ENCODE assay signal across 16 cellular contexts in the genomic region with DNA sequence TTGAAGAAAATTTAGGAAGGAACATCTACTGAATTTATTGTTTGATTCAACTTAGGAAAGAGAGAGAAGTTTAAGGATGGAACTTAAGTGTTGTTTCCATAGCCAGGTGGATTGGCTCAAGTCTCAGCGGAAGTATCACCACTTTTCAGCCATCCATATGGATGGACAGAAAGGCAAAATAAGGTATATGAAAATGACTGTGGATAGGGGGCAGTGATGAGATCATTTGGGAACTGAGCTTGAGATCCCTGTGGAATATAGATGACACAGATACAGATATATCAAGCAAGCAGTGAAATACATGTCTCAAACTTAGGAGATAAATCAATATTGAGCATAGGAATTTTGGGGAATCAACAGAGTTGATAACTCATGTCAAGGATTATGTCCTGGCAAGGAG.
"Had no signal": no experiment of that assay in that cellular context is flagged by ENCODE, and none has a peak within 500 bp of the region (broad histone marks: within the 10 kb centered on the region; RNA-seq: fewer than 3 reads in every experiment).

No MANE protein-coding gene starts in this region.

- H3K36me3 ChIP-seq: ovary, transverse colon had no signal

- H3K4me1 ChIP-seq: transverse colon had no signal

- H3K4me1 Mint-ChIP-seq: activated CD4-positive, alpha-beta T cell treated with anti-CD3 and anti-CD28 coated beads for 36 hours; activated naive CD8-positive, alpha-beta T cell treated with anti-CD3 and anti-CD28 coated beads for 36 hours; neural crest cell had no signal

- H3K79me2 ChIP-seq: hepatocyte had no signal

- H3K27me3 Mint-ChIP-seq: activated CD4-positive, alpha-beta T cell treated with anti-CD3 and anti-CD28 coated beads for 36 hours; activated CD8-positive, alpha-beta T cell treated with anti-CD3 and anti-CD28 coated beads for 36 hours; activated naive CD8-positive, alpha-beta T cell treated with anti-CD3 and anti-CD28 coated beads for 36 hours had no signal

- H3K4me2 ChIP-seq: hepatocyte had no signal

- H3K36me3 Mint-ChIP-seq: activated naive CD8-positive, alpha-beta T cell treated with anti-CD3 and anti-CD28 coated beads for 36 hours; mesothelial cell of epicardium had no signal

- H3K27ac ChIP-seq: hepatocyte, ovary, transverse colon, VCaP had no signal

- H3K27ac Mint-ChIP-seq: activated CD4-positive, alpha-beta T cell treated with anti-CD3 and anti-CD28 coated beads for 36 hours; activated CD8-positive, alpha-beta T cell treated with anti-CD3 and anti-CD28 coated beads for 36 hours; activated naive CD8-positive, alpha-beta T cell treated with anti-CD3 and anti-CD28 coated beads for 36 hours; activated T-cell treated with anti-CD3 and anti-CD28 coated beads, Interleukin-2, amount 50 U/mL, for 72 hours; mesothelial cell of epicardium had no signal

- H3K27me3 ChIP-seq: hepatocyte, ovary, transverse colon had no signal

- H3K4me3 ChIP-seq: hepatocyte, ovary, transverse colon had no signal

- H2AFZ ChIP-seq: hepatocyte had no signal

- H3K9me3 Mint-ChIP-seq: activated naive CD8-positive, alpha-beta T cell treated with anti-CD3 and anti-CD28 coated beads for 36 hours; mesothelial cell of epicardium; neural crest cell had no signal

- FAIRE-seq: endothelial cell of umbilical vein had no signal

- DNase-seq: activated CD4-positive, alpha-beta T cell treated with anti-CD3 and anti-CD28 coated beads for 36 hours; activated CD8-positive, alpha-beta memory T cell treated with anti-CD3 and anti-CD28 coated beads, Interleukin-2, amount 50 U/mL, for 4 hours; activated CD8-positive, alpha-beta T cell treated with anti-CD3 and anti-CD28 coated beads for 36 hours; activated gamma-delta T cell treated with Interleukin-2 at 50 U/mL for 16 hours; activated naive CD8-positive, alpha-beta T cell treated with anti-CD3 and anti-CD28 coated beads for 36 hours; activated T-cell treated with anti-CD3 and anti-CD28 coated beads, Interleukin-2, amount 50 U/mL, for 72 hours; ovary; stimulated activated CD4-positive, alpha-beta T cell treated with anti-CD3 and anti-CD28 coated beads, Interleukin-12 subunit alpha, Interleukin-12 subunit beta, amount 100 ng/mL, for 4 hours; stimulated activated naive CD4-positive, alpha-beta T cell; substantia nigra; transverse colon had no signal

- H3K4me3 Mint-ChIP-seq: activated CD4-positive, alpha-beta T cell treated with anti-CD3 and anti-CD28 coated beads for 36 hours; activated CD8-positive, alpha-beta T cell treated with anti-CD3 and anti-CD28 coated beads for 36 hours; activated naive CD8-positive, alpha-beta T cell treated with anti-CD3 and anti-CD28 coated beads for 36 hours; activated T-cell treated with anti-CD3 and anti-CD28 coated beads, Interleukin-2, amount 50 U/mL, for 72 hours; mesothelial cell of epicardium; neural crest cell had no signal

- ATAC-seq: activated CD4-positive, alpha-beta T cell treated with anti-CD3 and anti-CD28 coated beads for 36 hours; activated CD8-positive, alpha-beta T cell treated with anti-CD3 and anti-CD28 coated beads for 36 hours; activated T-cell treated with anti-CD3 and anti-CD28 coated beads, Interleukin-2, amount 50 U/mL, for 72 hours had no signal
